ENCODE assay signal across 19 cellular contexts in genomic region chr18:77559274-77559910, GRCh38.
"Had no signal": no experiment of that assay in that cellular context is flagged by ENCODE, and none has a peak within 500 bp of the region (broad histone marks: within the 10 kb centered on the region; RNA-seq: fewer than 3 reads in every experiment).

No MANE protein-coding gene starts in this region.

- H3K27ac ChIP-seq: gastroesophageal sphincter, pancreas, tibial artery, upper lobe of right lung, vagina had no signal

- H3K4me1 ChIP-seq: gastroesophageal sphincter, pancreas, tibial artery, upper lobe of right lung, vagina had no signal

- ATAC-seq: esophagus mucosa, gastroesophageal sphincter, left cardiac atrium, left ventricle myocardium superior, pancreas, right cardiac atrium, upper lobe of right lung had no signal

- H3K36me3 ChIP-seq: gastroesophageal sphincter, pancreas, tibial artery, upper lobe of right lung, vagina had no signal

- H3K27me3 ChIP-seq: gastroesophageal sphincter, pancreas, tibial artery, upper lobe of right lung, vagina had no signal

- DNase-seq: effector memory CD4-positive, alpha-beta T cell; foreskin fibroblast; kidney; left cardiac atrium; left ventricle myocardium superior; mesenchymal stem cell; midbrain; occipital lobe; pancreas; right cardiac atrium; stimulated activated CD4-positive, alpha-beta T cell treated with anti-CD3 and anti-CD28 coated beads, Interleukin-2, amount 100 ng/mL, for 48 hours; stimulated activated naive CD8-positive, alpha-beta T cell treated with anti-CD3 and anti-CD28 coated beads, Interleukin-15, Interleukin-2, amounts not matched to agents 100 U/mL and 50 U/mL, for 24 hours; tibial artery; upper lobe of right lung had no signal

- H3K4me3 ChIP-seq: gastroesophageal sphincter, lung, pancreas, smooth muscle cell, tibial artery, upper lobe of right lung, vagina had no signal

- H3K9me3 ChIP-seq: gastroesophageal sphincter, pancreas, tibial artery, upper lobe of right lung, vagina had no signal
